ENCODE assay signal across 10 cellular contexts in the genomic region with DNA sequence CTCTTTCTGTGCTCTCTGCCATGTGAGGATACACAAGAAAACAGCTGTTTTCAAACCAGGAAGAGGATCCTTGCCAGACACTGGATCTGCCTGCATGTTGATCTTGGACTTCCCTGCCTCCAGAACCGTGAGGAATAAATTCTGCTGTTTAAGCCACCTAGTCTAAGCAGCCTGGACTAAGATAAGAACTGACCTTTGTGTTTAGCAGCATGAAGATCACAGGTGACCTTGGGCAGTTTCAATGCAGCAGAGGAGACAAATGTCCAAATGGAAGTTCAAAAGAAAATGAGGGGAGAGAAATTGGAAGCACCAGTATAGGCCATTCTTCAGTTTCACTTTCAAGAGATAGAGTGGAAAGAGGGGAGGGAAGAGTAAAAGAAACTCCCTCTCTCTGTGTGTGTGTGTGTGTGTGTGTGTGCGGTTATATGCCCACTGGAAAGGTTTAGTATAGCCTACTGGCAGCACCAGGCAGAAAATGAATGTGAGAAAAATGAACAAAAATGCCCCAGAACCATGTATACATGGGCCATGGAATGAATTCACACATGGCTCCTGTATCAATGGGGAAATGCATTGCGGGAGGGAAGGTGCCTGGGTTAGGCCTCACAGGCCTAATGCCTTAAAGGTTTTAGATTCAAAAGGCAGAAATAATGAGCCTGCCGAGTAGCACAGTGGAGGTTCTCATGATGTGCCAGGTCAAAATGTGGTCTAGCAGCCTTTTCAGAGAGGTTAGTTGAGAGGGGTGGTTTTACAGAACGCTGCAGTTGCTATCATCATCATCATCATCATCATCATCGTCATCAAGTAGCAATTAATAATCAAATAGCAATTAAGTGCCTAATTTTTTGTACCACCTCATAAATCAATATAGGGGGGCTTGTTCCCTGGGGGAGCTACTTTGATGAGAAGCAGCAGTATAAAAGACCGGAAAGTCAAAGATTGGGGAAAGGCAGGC. TPM values are rescaled to one million over a fixed set of nuclear protein-coding genes. Genes with fewer than 3 reads are reported as not detected.
DNase-seq lines count a peak whose midpoint lies in the region; ATAC-seq, FAIRE-seq and TF ChIP-seq lines count a peak whose summit lies in the region.
"Had no signal": no experiment of that assay in that cellular context is flagged by ENCODE, and none has a peak within 500 bp of the region (broad histone marks: within the 10 kb centered on the region; RNA-seq: fewer than 3 reads in every experiment).

No MANE protein-coding gene starts in this region.

- intact Hi-C loops in heart left ventricle (cut with DNase I): loop anchor here in 6 of 10 donors (5.0 to 10.0 kb wide), 10 partner anchors 62 to 300 kb away; no protein-coding TSS in a partner anchor
- intact Hi-C loops in Right ventricle myocardium inferior (cut with DNase I): loop anchor here (5.0 kb wide), 2 partner anchors 137 to 302 kb away; no protein-coding TSS in a partner anchor
- intact Hi-C loops in HepG2 (cut with micrococcal nuclease; ENCODE audit: unreplicated experiment): no loop called here
- intact Hi-C loops in uterus (cut with DNase I; ENCODE audit: low total_unique reads): no loop called here
- intact Hi-C loops in activated T-helper 2 cell treated with anti-CD3 and anti-CD28 coated beads, Interferon-gamma antibody, Interleukin-2, Interleukin-4, amounts not matched to agents 10 μg/mL and 5 μg/mL and 100 μg/mL, durations not matched to agents 14 hours and 24 hours and 36 hours (cut with micrococcal nuclease): loop anchor here (10.0 kb wide), 2 partner anchors 80 to 290 kb away; no protein-coding TSS in a partner anchor

- H3K4me1 Mint-ChIP-seq in activated naive CD8-positive, alpha-beta T cell treated with anti-CD3 and anti-CD28 coated beads, Interleukin-2, amount 50 U/mL, for 24 hours: peaks cover 35% of the 10 kb centered on the region
- H3K4me1 Mint-ChIP-seq in activated T-helper 2 cell treated with anti-CD3 and anti-CD28 coated beads, Interferon-gamma antibody, Interleukin-2, Interleukin-4, amounts not matched to agents 10 μg/mL and 5 μg/mL and 100 μg/mL, durations not matched to agents 14 hours and 24 hours and 36 hours (ENCODE audit: low read depth): peaks cover 29% of the 10 kb centered on the region

- H3K27ac Mint-ChIP-seq in activated naive CD8-positive, alpha-beta T cell treated with anti-CD3 and anti-CD28 coated beads, Interleukin-2, amount 50 U/mL, for 24 hours: no peak overlapping the region
- H3K27ac Mint-ChIP-seq in activated T-helper 2 cell treated with anti-CD3 and anti-CD28 coated beads, Interferon-gamma antibody, Interleukin-2, Interleukin-4, amounts not matched to agents 10 μg/mL and 5 μg/mL and 100 μg/mL, durations not matched to agents 14 hours and 24 hours and 36 hours: no peak overlapping the region

- H3K4me3 ChIP-seq in heart left ventricle (peak overlapping the region in 10 of 12 donors; percentile 75 to 95 (median 88)), HepG2 (replicated peaks in 1 of 3; ENCODE audit: insufficient read depth in 1 of 3, low read depth in 2 of 3, low read length in 3 of 3) (peak overlapping the region; percentile 81 to 88 (median 86)), uterus (peak overlapping the region; percentile 96 to 99)

- TF ChIP-seq CTCF in heart left ventricle (IDR thresholded peaks at IDR 0.05) (no peak), HepG2 (CRISPR knock-in tag; IDR thresholded peaks at IDR 0.05) (no peak), uterus (IDR thresholded peaks at IDR 0.05) (no peak)

- DNase-seq in heart left ventricle: no peak
- DNase-seq in Right ventricle myocardium inferior (ENCODE audit: missing footprints): no peak
- no peak for DNase-seq in activated naive CD8-positive, alpha-beta T cell treated with anti-CD3 and anti-CD28 coated beads, Interleukin-2, amount 50 U/mL, for 24 hours
- peak; percentile 50 for DNase-seq in HepG2 (ENCODE audit: low spot score)
- DNase-seq in uterus: no peak
- no peak for DNase-seq in activated T-cell treated with anti-CD3 and anti-CD28 coated beads for 4 hours
- no peak for DNase-seq in activated T-helper 2 cell treated with anti-CD3 and anti-CD28 coated beads, Interferon-gamma antibody, Interleukin-2, Interleukin-4, amounts not matched to agents 10 μg/mL and 5 μg/mL and 100 μg/mL, durations not matched to agents 14 hours and 24 hours and 36 hours (ENCODE audit: low spot score)

- H3K4me1 ChIP-seq in heart left ventricle: peaks cover 0 to 36% (median 7%) of the 10 kb centered on the region in 12 donors
- peaks cover 47% of the 10 kb centered on the region for H3K4me1 ChIP-seq in HepG2 (ENCODE audit: insufficient read depth, low read length)
- no peaks in the 10 kb centered on the region for H3K4me1 ChIP-seq in uterus

- TF ChIP-seq EP300 in HepG2 (IDR thresholded peaks at IDR 0.05; ENCODE audit: low read depth in 2 of 2, low read length in 2 of 2): no peak
- no peak for TF ChIP-seq EP300 in HepG2 (CRISPR knock-in tag; IDR thresholded peaks at IDR 0.05; ENCODE audit: borderline replicate concordance)

- H3K27me3 Mint-ChIP-seq in activated naive CD8-positive, alpha-beta T cell treated with anti-CD3 and anti-CD28 coated beads, Interleukin-2, amount 50 U/mL, for 24 hours: no peaks in the 10 kb centered on the region
- H3K27me3 Mint-ChIP-seq in activated T-helper 2 cell treated with anti-CD3 and anti-CD28 coated beads, Interferon-gamma antibody, Interleukin-2, Interleukin-4, amounts not matched to agents 10 μg/mL and 5 μg/mL and 100 μg/mL, durations not matched to agents 14 hours and 24 hours and 36 hours (ENCODE audit: low read depth): no peaks in the 10 kb centered on the region
- H3K27me3 Mint-ChIP-seq: naive B cell had no signal

- no peak overlapping the region for H3K4me3 Mint-ChIP-seq in activated naive CD8-positive, alpha-beta T cell treated with anti-CD3 and anti-CD28 coated beads, Interleukin-2, amount 50 U/mL, for 24 hours
- H3K4me3 Mint-ChIP-seq in activated T-helper 2 cell treated with anti-CD3 and anti-CD28 coated beads, Interferon-gamma antibody, Interleukin-2, Interleukin-4, amounts not matched to agents 10 μg/mL and 5 μg/mL and 100 μg/mL, durations not matched to agents 14 hours and 24 hours and 36 hours (ENCODE audit: low read depth): no peak overlapping the region
- H3K4me3 Mint-ChIP-seq: naive B cell had no signal

- H3K79me2 ChIP-seq in HepG2 (ENCODE audit: insufficient read depth, low read length): peaks cover 30% of the 10 kb centered on the region

- BruUV-seq in HepG2 (replicated peaks; lab: Mats Ljungman, UMichigan): TSS peak; percentile 86

- H3K36me3 ChIP-seq in heart left ventricle (no peaks in the 10 kb centered on the region), HepG2 (replicated peaks in 1 of 2; ENCODE audit: control insufficient read depth in 1 of 2, insufficient read depth in 2 of 2, low read length in 2 of 2) (no peaks in the 10 kb centered on the region), uterus (no peaks in the 10 kb centered on the region)

- peak overlapping the region; percentile 93 for H3K4me2 ChIP-seq in HepG2 (ENCODE audit: low read depth, low read length)

- H2AFZ ChIP-seq in HepG2 (ENCODE audit: low read length): peak overlapping the region; percentile 78

- no peaks in the 10 kb centered on the region for H3K36me3 Mint-ChIP-seq in activated naive CD8-positive, alpha-beta T cell treated with anti-CD3 and anti-CD28 coated beads, Interleukin-2, amount 50 U/mL, for 24 hours (ENCODE audit: low read depth)
- H3K36me3 Mint-ChIP-seq in activated T-helper 2 cell treated with anti-CD3 and anti-CD28 coated beads, Interferon-gamma antibody, Interleukin-2, Interleukin-4, amounts not matched to agents 10 μg/mL and 5 μg/mL and 100 μg/mL, durations not matched to agents 14 hours and 24 hours and 36 hours (ENCODE audit: low read depth): peaks cover 3% of the 10 kb centered on the region
- H3K36me3 Mint-ChIP-seq: naive B cell had no signal

- no peaks in the 10 kb centered on the region for H3K27me3 ChIP-seq in heart left ventricle
- H3K27me3 ChIP-seq in HepG2 (ENCODE audit: control insufficient read depth in 1 of 2, insufficient read depth in 2 of 2, low read length in 2 of 2): no peaks in the 10 kb centered on the region; a peak in 1 of 5 replicates
- no peaks in the 10 kb centered on the region for H3K27me3 ChIP-seq in uterus

- H4K20me1 ChIP-seq in HepG2 (ENCODE audit: insufficient read depth, low read length): peaks cover 6% of the 10 kb centered on the region; the same call in 1 of the 2 replicates

- H3K27ac ChIP-seq in heart left ventricle (peak overlapping the region in 2 of 12 donors; percentile 38 to 89), HepG2 (ENCODE audit: extremely low read length, insufficient read depth, low read length) (peak overlapping the region; percentile 80), uterus (peak overlapping the region; percentile 89 to 96)

- in situ Hi-C loops in HepG2 (cut with HindIII; ENCODE audit: extremely low pct_ligation_motif_present, low pct_unique_long_range_greater_than_20kb): no loop called here

- peak overlapping the region; percentile 66; the same call in 1 of the 2 replicates for H3K9ac ChIP-seq in HepG2 (ENCODE audit: insufficient read depth, low read depth, low read length)

- TF ChIP-seq POLR2A in heart left ventricle (IDR thresholded peaks at IDR 0.05): no peak
- no peak for TF ChIP-seq POLR2A in HepG2 (IDR thresholded peaks at IDR 0.05; ENCODE audit: insufficient read depth in 1 of 2, low read depth in 2 of 2, low read length in 2 of 2)
- no peak for TF ChIP-seq POLR2A in uterus (IDR thresholded peaks at IDR 0.05)

- ATAC-seq in heart left ventricle: no peak
- ATAC-seq in Right ventricle myocardium inferior: no peak
- ATAC-seq in activated naive CD8-positive, alpha-beta T cell treated with anti-CD3 and anti-CD28 coated beads, Interleukin-2, amount 50 U/mL, for 24 hours: peak; percentile 30
- ATAC-seq in HepG2: peak; percentile 12
- no peak for ATAC-seq in HG03521 (IDR thresholded peaks at IDR 0.05; ENCODE audit: unreplicated experiment)

- 69 to 77% (median 74%) methylated on average over 7 of the region's 7 CpGs for WGBS in heart left ventricle, 4 donors
- 28% methylated on average over 7 of the region's 7 CpGs for WGBS in HepG2 (ENCODE audit: low lambda C conversion rate)

- peak; percentile 72 for FAIRE-seq in HepG2 (lab: Jason Lieb, UNC)
- FAIRE-seq: TTC549 had no signal

- no peaks in the 10 kb centered on the region for H3K9me3 Mint-ChIP-seq in activated naive CD8-positive, alpha-beta T cell treated with anti-CD3 and anti-CD28 coated beads, Interleukin-2, amount 50 U/mL, for 24 hours
- no peaks in the 10 kb centered on the region for H3K9me3 Mint-ChIP-seq in activated T-helper 2 cell treated with anti-CD3 and anti-CD28 coated beads, Interferon-gamma antibody, Interleukin-2, Interleukin-4, amounts not matched to agents 10 μg/mL and 5 μg/mL and 100 μg/mL, durations not matched to agents 14 hours and 24 hours and 36 hours
- H3K9me3 Mint-ChIP-seq: naive B cell had no signal

- no peak for TF ChIP-seq RAD21 in HepG2 (CRISPR knock-in tag; IDR thresholded peaks at IDR 0.05)

- CTCF ChIA-PET in HepG2 (lab: Yijun Ruan, JAX; ENCODE audit: low intra/inter-chr PET ratio, low total read pairs): no interaction called here

- POLR2A ChIA-PET in HepG2 (lab: Yijun Ruan, JAX): interaction anchor here (1.3 to 2.7 kb wide), 3 partner anchors 20 to 39 kb away, joined by 6 to 23 read pairs (median 7); no protein-coding TSS in a partner anchor

- H3K9me3 ChIP-seq in heart left ventricle: peaks cover 0 to 7% (median 0%) of the 10 kb centered on the region in 12 donors
- peaks cover 15% of the 10 kb centered on the region for H3K9me3 ChIP-seq in HepG2 (ENCODE audit: low read length)
- no peaks in the 10 kb centered on the region for H3K9me3 ChIP-seq in uterus

RNA-seq across cellular contexts. Expression of a gene that starts 1.1 kb away (rescaled TPM):
- 10 to 100 TPM; 48.1 to 78.0 (median 67.1) TPM for total RNA-seq in heart left ventricle
- 10 to 100 TPM; 22.1 to 49.3 TPM for polyA plus RNA-seq in heart left ventricle
- total RNA-seq in Right ventricle myocardium inferior: 65.7 TPM
- total RNA-seq in HepG2 (2016; rRNA removed; fragmentation: Illumina TruSeq; extraction: Trizol): 17.3 and 20.3 TPM in 2 replicates
- total RNA-seq in HepG2 (2016; cell fraction: cytosol; rRNA removed; fragmentation: Illumina TruSeq; extraction: Trizol; ENCODE audit: low read depth): 2.1 and 2.4 TPM in 2 replicates
- 15.6 and 19.2 TPM in 2 replicates for total RNA-seq in HepG2 (2016; cell fraction: insoluble cytoplasmic fraction; rRNA removed; fragmentation: Illumina TruSeq; extraction: Trizol)
- 7.9 and 8.5 TPM in 2 replicates for total RNA-seq in HepG2 (2016; cell fraction: membrane; rRNA removed; fragmentation: Illumina TruSeq; extraction: Trizol)
- total RNA-seq in HepG2 (2016; cell fraction: nucleus; rRNA removed; fragmentation: Illumina TruSeq; extraction: Trizol): 28.3 and 35.1 TPM in 2 replicates
- polyA plus RNA-seq in HepG2 (2011; rRNA removed): 8.6 and 10.1 TPM in 2 replicates
- 4.7 and 8.3 TPM in 2 replicates for polyA plus RNA-seq in HepG2 (2011; cell fraction: cytosol; rRNA removed)
- polyA plus RNA-seq in HepG2 (2011; cell fraction: nucleus; rRNA removed): 3.9 and 5.3 TPM in 2 replicates
- 18.5 and 21.2 TPM in 2 replicates for polyA plus RNA-seq in HepG2 (2012)
- polyA plus RNA-seq in HepG2 (2016; cell fraction: cytosol; fragmentation: Illumina TruSeq; extraction: Trizol; ENCODE audit: low read depth): 1.3 and 1.4 TPM in 2 replicates
- polyA plus RNA-seq in HepG2 (2016; cell fraction: insoluble cytoplasmic fraction; fragmentation: Illumina TruSeq; extraction: Trizol; ENCODE audit: low read depth): 13.9 and 14.3 TPM in 2 replicates
- polyA plus RNA-seq in HepG2 (2016; cell fraction: membrane; fragmentation: Illumina TruSeq; extraction: Trizol; ENCODE audit: low read depth): 3.6 and 4.3 TPM in 2 replicates
- polyA plus RNA-seq in HepG2 (2016; cell fraction: nucleus; fragmentation: Illumina TruSeq; extraction: Trizol; ENCODE audit: insufficient read depth, low read depth): 26.8 and 27.2 TPM in 2 replicates
- polyA minus RNA-seq in HepG2 (2011; rRNA and poly(A)+ RNA removed; ENCODE audit: low replicate concordance): 0.05 and 16.1 TPM in 2 replicates
- 17.0 and 18.7 TPM in 2 replicates for polyA minus RNA-seq in HepG2 (2011; cell fraction: cytosol; rRNA and poly(A)+ RNA removed)
- polyA minus RNA-seq in HepG2 (2011; cell fraction: nucleus; rRNA and poly(A)+ RNA removed): 20.2 and 23.0 TPM in 2 replicates
- total RNA-seq in uterus: 10 to 100 TPM; 20.0 to 47.2 (median 26.6) TPM
- 21.5 and 22.4 TPM in 2 replicates for total RNA-seq in activated T-helper 2 cell treated with anti-CD3 and anti-CD28 coated beads, Interferon-gamma antibody, Interleukin-2, Interleukin-4, amounts not matched to agents 10 μg/mL and 5 μg/mL and 100 μg/mL, durations not matched to agents 14 hours and 24 hours and 36 hours

Comparison
In these comparisons a context has a peak if more than half of its experiments do, and no peak if none do; other contexts are left out.
1. ATAC-seq: peak in activated naive CD8-positive, alpha-beta T cell treated with anti-CD3 and anti-CD28 coated beads, Interleukin-2, amount 50 U/mL, for 24 hours (single experiment) and HepG2 (single experiment); none in heart left ventricle (0 of 4), Right ventricle myocardium inferior (single experiment) and HG03521 (single experiment).
2. intact Hi-C loops: an anchor here in heart left ventricle (5.0 to 10.0 kb wide), Right ventricle myocardium inferior (5.0 kb wide) and activated T-helper 2 cell treated with anti-CD3 and anti-CD28 coated beads, Interferon-gamma antibody, Interleukin-2, Interleukin-4, amounts not matched to agents 10 μg/mL and 5 μg/mL and 100 μg/mL, durations not matched to agents 14 hours and 24 hours and 36 hours (10.0 kb wide); none called in HepG2 and uterus.
3. Peak in every context shown above with its lines, with median percentiles within 50 percentile points of each other: H3K4me3 ChIP-seq.